31 cellular contexts compared by ENCODE assay signal in the genomic region with DNA sequence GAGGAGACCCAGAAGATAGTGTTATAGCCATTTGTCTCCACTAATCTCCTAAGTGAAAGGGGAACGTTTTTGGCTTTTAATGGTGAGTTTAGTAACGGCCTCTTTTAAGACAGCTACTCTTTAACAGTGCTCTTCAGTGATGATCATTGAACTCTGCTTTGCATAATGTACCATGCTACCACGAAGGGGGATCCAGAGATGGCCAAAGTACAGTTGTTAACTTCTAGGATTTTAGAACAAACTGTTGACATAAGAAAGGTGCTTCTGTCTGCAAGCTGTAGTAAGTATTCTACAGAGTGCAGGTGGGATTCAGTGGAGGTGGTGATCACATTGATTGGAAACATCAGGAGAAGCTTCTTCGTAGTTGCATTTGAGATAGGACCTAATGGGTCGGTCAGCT.
"Had no signal": no experiment of that assay in that cellular context is flagged by ENCODE, and none has a peak within 500 bp of the region (broad histone marks: within the 10 kb centered on the region; RNA-seq: fewer than 3 reads in every experiment).

No MANE protein-coding gene starts in this region.

- H3K27ac ChIP-seq: ascending aorta, breast epithelium, cardiac muscle cell, colonic mucosa, epithelial cell of prostate, esophagus squamous epithelium, gastroesophageal sphincter had no signal

- H3K4me1 ChIP-seq: ascending aorta, breast epithelium, colonic mucosa had no signal

- H3K27ac Mint-ChIP-seq: activated CD4-positive, alpha-beta memory T cell treated with anti-CD3 and anti-CD28 coated beads, Interleukin-2, amount 10 ng/mL, durations not matched to agents 7 days and 5 days; activated CD4-positive, alpha-beta T cell treated with anti-CD3 and anti-CD28 coated beads, Interleukin-2, amount 10 ng/mL, durations not matched to agents 7 days and 5 days; activated naive CD4-positive, alpha-beta T cell treated with anti-CD3 and anti-CD28 coated beads, Interleukin-2, amount 10 ng/mL, durations not matched to agents 7 days and 5 days; activated naive CD4-positive, alpha-beta T cell treated with anti-CD3 and anti-CD28 coated beads, Interleukin-2, amount 50 U/mL, for 72 hours; activated naive CD8-positive, alpha-beta T cell treated with anti-CD3 and anti-CD28 coated beads, Interleukin-2, amount 10 ng/mL, durations not matched to agents 7 days and 5 days; activated T-cell treated with anti-CD3 and anti-CD28 coated beads, Interleukin-2, amount 50 U/mL, for 24 hours; activated T-cell treated with anti-CD3 and anti-CD28 coated beads, Interleukin-2, amount 50 U/mL, for 72 hours; brain; T-helper 17 cell; T-helper 2 cell treated with Interferon-gamma antibody and Interleukin-4, amounts not matched to agents 5 μg/mL and 100 μg/mL, for 36 hours; WTC11 had no signal

- ATAC-seq: activated naive CD4-positive, alpha-beta T cell treated with anti-CD3 and anti-CD28 coated beads, Interleukin-2, amount 50 U/mL, for 72 hours; activated T-cell treated with anti-CD3 and anti-CD28 coated beads, Interleukin-2, amount 50 U/mL, for 72 hours; gastroesophageal sphincter; T-helper 17 cell; WTC11 had no signal

- H3K27me3 Mint-ChIP-seq: activated CD4-positive, alpha-beta memory T cell treated with anti-CD3 and anti-CD28 coated beads, Interleukin-2, amount 10 ng/mL, durations not matched to agents 7 days and 5 days; activated CD4-positive, alpha-beta T cell treated with anti-CD3 and anti-CD28 coated beads, Interleukin-2, amount 10 ng/mL, durations not matched to agents 7 days and 5 days; activated naive CD4-positive, alpha-beta T cell treated with anti-CD3 and anti-CD28 coated beads, Interleukin-2, amount 10 ng/mL, durations not matched to agents 7 days and 5 days; activated naive CD8-positive, alpha-beta T cell treated with anti-CD3 and anti-CD28 coated beads, Interleukin-2, amount 10 ng/mL, durations not matched to agents 7 days and 5 days; activated T-cell treated with anti-CD3 and anti-CD28 coated beads, Interleukin-2, amount 50 U/mL, for 24 hours; brain; T-helper 17 cell had no signal

- FAIRE-seq: endometrium, endothelial cell of umbilical vein had no signal

- DNase-seq: activated CD4-positive, alpha-beta memory T cell treated with anti-CD3 and anti-CD28 coated beads, Interleukin-2, amount 10 ng/mL, durations not matched to agents 7 days and 5 days; activated CD4-positive, alpha-beta T cell treated with anti-CD3 and anti-CD28 coated beads for 1 hour; activated CD4-positive, alpha-beta T cell treated with anti-CD3 and anti-CD28 coated beads for 4 hours; activated CD4-positive, alpha-beta T cell treated with anti-CD3 and anti-CD28 coated beads, Interleukin-2, amount 10 ng/mL, durations not matched to agents 7 days and 5 days; activated CD4-positive, alpha-beta T cell treated with anti-CD3 and anti-CD28 coated beads, Interleukin-2, amount 50 U/mL, for 4 hours; activated CD8-positive, alpha-beta memory T cell treated with anti-CD3 and anti-CD28 coated beads, Interleukin-2, amount 50 U/mL, for 48 hours; activated gamma-delta T cell; activated naive CD4-positive, alpha-beta T cell; activated naive CD4-positive, alpha-beta T cell treated with anti-CD3 and anti-CD28 coated beads, Interleukin-2, amount 10 ng/mL, durations not matched to agents 7 days and 5 days; activated naive CD8-positive, alpha-beta T cell treated with anti-CD3 and anti-CD28 coated beads, Interleukin-2, amount 10 ng/mL, durations not matched to agents 7 days and 5 days; activated T-cell treated with anti-CD3 and anti-CD28 coated beads for 4 hours; activated T-cell treated with anti-CD3 and anti-CD28 coated beads, Interleukin-2, amount 50 U/mL, for 24 hours; activated T-cell treated with anti-CD3 and anti-CD28 coated beads, Interleukin-2, amount 50 U/mL, for 72 hours; central memory CD4-positive, alpha-beta T cell; cerebellar nuclear complex; colonic mucosa; effector CD8-positive, alpha-beta T cell; esophagus squamous epithelium; T-helper 1 cell; T-helper 17 cell had no signal

- H3K4me3 ChIP-seq: ascending aorta, breast epithelium, cardiac muscle cell, colonic mucosa, esophagus squamous epithelium, gastroesophageal sphincter had no signal

- H3K36me3 Mint-ChIP-seq: brain, WTC11 had no signal

- H3K4me3 Mint-ChIP-seq: activated CD4-positive, alpha-beta memory T cell treated with anti-CD3 and anti-CD28 coated beads, Interleukin-2, amount 10 ng/mL, durations not matched to agents 7 days and 5 days; activated CD4-positive, alpha-beta T cell treated with anti-CD3 and anti-CD28 coated beads, Interleukin-2, amount 10 ng/mL, durations not matched to agents 7 days and 5 days; activated naive CD4-positive, alpha-beta T cell treated with anti-CD3 and anti-CD28 coated beads, Interleukin-2, amount 10 ng/mL, durations not matched to agents 7 days and 5 days; activated naive CD8-positive, alpha-beta T cell treated with anti-CD3 and anti-CD28 coated beads, Interleukin-2, amount 10 ng/mL, durations not matched to agents 7 days and 5 days; activated T-cell treated with anti-CD3 and anti-CD28 coated beads, Interleukin-2, amount 50 U/mL, for 24 hours; activated T-cell treated with anti-CD3 and anti-CD28 coated beads, Interleukin-2, amount 50 U/mL, for 72 hours; brain; T-helper 17 cell; T-helper 2 cell treated with Interferon-gamma antibody and Interleukin-4, amounts not matched to agents 5 μg/mL and 100 μg/mL, for 36 hours; WTC11 had no signal

- H3K36me3 ChIP-seq: ascending aorta, breast epithelium, cardiac muscle cell, colonic mucosa, esophagus squamous epithelium, gastroesophageal sphincter had no signal

- H3K9me3 Mint-ChIP-seq: activated CD4-positive, alpha-beta memory T cell treated with anti-CD3 and anti-CD28 coated beads, Interleukin-2, amount 10 ng/mL, durations not matched to agents 7 days and 5 days; activated naive CD4-positive, alpha-beta T cell treated with anti-CD3 and anti-CD28 coated beads, Interleukin-2, amount 10 ng/mL, durations not matched to agents 7 days and 5 days; activated T-cell treated with anti-CD3 and anti-CD28 coated beads, Interleukin-2, amount 50 U/mL, for 24 hours; activated T-cell treated with anti-CD3 and anti-CD28 coated beads, Interleukin-2, amount 50 U/mL, for 72 hours; T-helper 2 cell treated with Interferon-gamma antibody and Interleukin-4, amounts not matched to agents 5 μg/mL and 100 μg/mL, for 36 hours had no signal

- H3K27me3 ChIP-seq: ascending aorta, breast epithelium, cardiac muscle cell, colonic mucosa, esophagus squamous epithelium, gastroesophageal sphincter had no signal

- H3K9me3 ChIP-seq: ascending aorta, breast epithelium, colonic mucosa, esophagus squamous epithelium, gastroesophageal sphincter had no signal
